In the genomic region with DNA sequence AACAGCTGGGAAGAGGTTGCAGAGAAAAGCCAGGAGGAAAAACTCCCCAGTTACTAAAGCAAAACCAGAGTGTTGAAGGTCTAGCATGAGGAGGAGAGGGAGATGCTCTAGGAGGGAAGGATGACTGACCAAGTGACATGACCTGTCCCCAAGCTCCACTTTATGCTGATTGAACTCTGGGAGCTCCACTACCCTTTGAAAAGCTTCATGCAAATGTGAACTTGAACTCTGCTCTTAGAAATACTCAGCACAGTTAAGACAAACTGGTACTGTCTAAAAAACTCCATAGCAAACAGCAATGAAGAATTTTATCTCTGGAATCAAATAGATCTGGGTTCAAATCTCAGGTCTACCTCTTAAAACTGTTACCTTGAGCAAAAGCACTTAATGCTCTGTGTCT, we compare ENCODE assay signal across 23 cellular contexts. TPM values are rescaled to one million over a fixed set of nuclear protein-coding genes. Genes with fewer than 3 reads are reported as not detected.
"Had no signal": no experiment of that assay in that cellular context is flagged by ENCODE, and none has a peak within 500 bp of the region (broad histone marks: within the 10 kb centered on the region; RNA-seq: fewer than 3 reads in every experiment).

No MANE protein-coding gene starts in this region.

- H3K36me3 Mint-ChIP-seq: natural killer cell had no signal

- H3K27ac Mint-ChIP-seq: dendritic cell treated with granulocyte-macrophage colony-stimulating factor and Interleukin-4, amounts not matched to agents 40 ng/mL and 50 ng/mL, for 4 days; effector memory CD8-positive, alpha-beta T cell; natural killer cell had no signal

- H3K27me3 Mint-ChIP-seq: dendritic cell treated with granulocyte-macrophage colony-stimulating factor and Interleukin-4, amounts not matched to agents 40 ng/mL and 50 ng/mL, for 4 days; stimulated activated naive CD8-positive, alpha-beta T cell treated with anti-CD3 and anti-CD28 coated beads, Interleukin-15, Interleukin-2, amounts not matched to agents 100 ng/mL and 50 ng/mL, for 24 hours had no signal

- H3K4me1 Mint-ChIP-seq: natural killer cell had no signal

- H3K4me3 ChIP-seq: esophagus muscularis mucosa, gastrocnemius medialis, heart right ventricle, mucosa of descending colon, tibial artery, upper lobe of left lung, uterus had no signal

- ATAC-seq: effector memory CD8-positive, alpha-beta T cell; gastrocnemius medialis; heart right ventricle; natural killer cell had no signal

- H3K27me3 ChIP-seq: esophagus muscularis mucosa, gastrocnemius medialis, tibial artery, upper lobe of left lung, uterus had no signal

- FAIRE-seq: islet of Langerhans, small intestine had no signal

- H3K4me3 Mint-ChIP-seq: dendritic cell treated with granulocyte-macrophage colony-stimulating factor and Interleukin-4, amounts not matched to agents 40 ng/mL and 50 ng/mL, for 4 days; effector memory CD8-positive, alpha-beta T cell; natural killer cell; neural crest cell; stimulated activated naive CD8-positive, alpha-beta T cell treated with anti-CD3 and anti-CD28 coated beads, Interleukin-15, Interleukin-2, amounts not matched to agents 100 ng/mL and 50 ng/mL, for 24 hours had no signal

- H3K4me1 ChIP-seq: esophagus muscularis mucosa, gastrocnemius medialis, heart right ventricle, tibial artery, upper lobe of left lung, uterus had no signal

- H3K9me3 ChIP-seq: esophagus muscularis mucosa, gastrocnemius medialis, heart right ventricle, mucosa of descending colon, tibial artery, upper lobe of left lung, uterus had no signal

- H3K9me3 Mint-ChIP-seq: dendritic cell treated with granulocyte-macrophage colony-stimulating factor and Interleukin-4, amounts not matched to agents 40 ng/mL and 50 ng/mL, for 4 days; effector memory CD8-positive, alpha-beta T cell; natural killer cell; neural crest cell; stimulated activated naive CD8-positive, alpha-beta T cell treated with anti-CD3 and anti-CD28 coated beads, Interleukin-15, Interleukin-2, amounts not matched to agents 100 ng/mL and 50 ng/mL, for 24 hours had no signal

- H3K27ac ChIP-seq: epithelial cell of prostate, esophagus muscularis mucosa, gastrocnemius medialis, heart right ventricle, tibial artery, upper lobe of left lung, uterus had no signal

- DNase-seq: effector memory CD8-positive, alpha-beta T cell; gastrocnemius medialis; heart right ventricle; hypothalamus; kidney glomerular epithelial cell; mucosa of descending colon; natural killer cell; posterior cingulate gyrus; stimulated activated CD4-positive, alpha-beta T cell treated with anti-CD3 and anti-CD28 coated beads, Interleukin-12 subunit alpha, Interleukin-12 subunit beta, amount 100 ng/mL, for 4 hours; stimulated activated CD4-positive, alpha-beta T cell treated with anti-CD3 and anti-CD28 coated beads, Interleukin-2, amount 100 ng/mL, for 48 hours; tibial artery; upper lobe of left lung; uterus had no signal

- H3K36me3 ChIP-seq: esophagus muscularis mucosa, gastrocnemius medialis, heart right ventricle, tibial artery, upper lobe of left lung, uterus had no signal

RNA-seq across cellular contexts. Expression of gene POU2AF1, which starts 14.5 kb away (rescaled TPM):
- total RNA-seq: fibroblast of villous mesenchyme, neural crest cell, osteocyte, pulmonary artery endothelial cell had no signal
